2 cellular contexts compared by ENCODE assay signal in the genomic region with DNA sequence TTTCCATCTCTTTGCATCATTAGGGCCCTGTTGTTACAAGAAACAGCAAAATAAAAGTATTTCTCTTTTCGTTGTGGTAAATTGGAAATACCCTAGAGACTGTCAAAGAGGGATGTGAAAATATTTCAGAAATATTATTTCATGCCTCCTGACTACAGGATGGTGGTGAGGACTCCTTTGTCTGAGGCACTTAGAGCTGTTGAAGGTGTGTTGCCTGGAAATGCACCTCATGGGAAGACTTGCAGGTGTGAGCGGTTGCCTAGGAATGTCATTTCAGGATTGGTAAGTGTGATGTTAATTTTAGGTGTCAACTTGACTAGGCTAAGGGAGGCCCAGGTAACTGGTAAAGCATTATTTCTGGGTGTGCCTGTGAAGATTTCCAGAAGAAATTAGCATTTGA.
TF ChIP-seq lines count a peak whose summit lies in the region.

No MANE protein-coding gene starts in this region.

TF ChIP-seq in GM23338, 12 proteins besides CTCF, POLR2A, EP300 and RAD21 (continued from another document):
- 0 out of 2 replicates have a peak, but pooled peaks have one; percentile 26 for TF ChIP-seq POLR2AphosphoS5 (IDR thresholded peaks at IDR 0.05; ENCODE audit: low read depth)
- TF ChIP-seq NANOG (IDR thresholded peaks at IDR 0.05; ENCODE audit: borderline replicate concordance), result peak; percentile 64; the same call in 1 of the 2 replicates
- TF ChIP-seq ETS1 (IDR thresholded peaks at IDR 0.05), result no peak
- TF ChIP-seq, protein P1, sequence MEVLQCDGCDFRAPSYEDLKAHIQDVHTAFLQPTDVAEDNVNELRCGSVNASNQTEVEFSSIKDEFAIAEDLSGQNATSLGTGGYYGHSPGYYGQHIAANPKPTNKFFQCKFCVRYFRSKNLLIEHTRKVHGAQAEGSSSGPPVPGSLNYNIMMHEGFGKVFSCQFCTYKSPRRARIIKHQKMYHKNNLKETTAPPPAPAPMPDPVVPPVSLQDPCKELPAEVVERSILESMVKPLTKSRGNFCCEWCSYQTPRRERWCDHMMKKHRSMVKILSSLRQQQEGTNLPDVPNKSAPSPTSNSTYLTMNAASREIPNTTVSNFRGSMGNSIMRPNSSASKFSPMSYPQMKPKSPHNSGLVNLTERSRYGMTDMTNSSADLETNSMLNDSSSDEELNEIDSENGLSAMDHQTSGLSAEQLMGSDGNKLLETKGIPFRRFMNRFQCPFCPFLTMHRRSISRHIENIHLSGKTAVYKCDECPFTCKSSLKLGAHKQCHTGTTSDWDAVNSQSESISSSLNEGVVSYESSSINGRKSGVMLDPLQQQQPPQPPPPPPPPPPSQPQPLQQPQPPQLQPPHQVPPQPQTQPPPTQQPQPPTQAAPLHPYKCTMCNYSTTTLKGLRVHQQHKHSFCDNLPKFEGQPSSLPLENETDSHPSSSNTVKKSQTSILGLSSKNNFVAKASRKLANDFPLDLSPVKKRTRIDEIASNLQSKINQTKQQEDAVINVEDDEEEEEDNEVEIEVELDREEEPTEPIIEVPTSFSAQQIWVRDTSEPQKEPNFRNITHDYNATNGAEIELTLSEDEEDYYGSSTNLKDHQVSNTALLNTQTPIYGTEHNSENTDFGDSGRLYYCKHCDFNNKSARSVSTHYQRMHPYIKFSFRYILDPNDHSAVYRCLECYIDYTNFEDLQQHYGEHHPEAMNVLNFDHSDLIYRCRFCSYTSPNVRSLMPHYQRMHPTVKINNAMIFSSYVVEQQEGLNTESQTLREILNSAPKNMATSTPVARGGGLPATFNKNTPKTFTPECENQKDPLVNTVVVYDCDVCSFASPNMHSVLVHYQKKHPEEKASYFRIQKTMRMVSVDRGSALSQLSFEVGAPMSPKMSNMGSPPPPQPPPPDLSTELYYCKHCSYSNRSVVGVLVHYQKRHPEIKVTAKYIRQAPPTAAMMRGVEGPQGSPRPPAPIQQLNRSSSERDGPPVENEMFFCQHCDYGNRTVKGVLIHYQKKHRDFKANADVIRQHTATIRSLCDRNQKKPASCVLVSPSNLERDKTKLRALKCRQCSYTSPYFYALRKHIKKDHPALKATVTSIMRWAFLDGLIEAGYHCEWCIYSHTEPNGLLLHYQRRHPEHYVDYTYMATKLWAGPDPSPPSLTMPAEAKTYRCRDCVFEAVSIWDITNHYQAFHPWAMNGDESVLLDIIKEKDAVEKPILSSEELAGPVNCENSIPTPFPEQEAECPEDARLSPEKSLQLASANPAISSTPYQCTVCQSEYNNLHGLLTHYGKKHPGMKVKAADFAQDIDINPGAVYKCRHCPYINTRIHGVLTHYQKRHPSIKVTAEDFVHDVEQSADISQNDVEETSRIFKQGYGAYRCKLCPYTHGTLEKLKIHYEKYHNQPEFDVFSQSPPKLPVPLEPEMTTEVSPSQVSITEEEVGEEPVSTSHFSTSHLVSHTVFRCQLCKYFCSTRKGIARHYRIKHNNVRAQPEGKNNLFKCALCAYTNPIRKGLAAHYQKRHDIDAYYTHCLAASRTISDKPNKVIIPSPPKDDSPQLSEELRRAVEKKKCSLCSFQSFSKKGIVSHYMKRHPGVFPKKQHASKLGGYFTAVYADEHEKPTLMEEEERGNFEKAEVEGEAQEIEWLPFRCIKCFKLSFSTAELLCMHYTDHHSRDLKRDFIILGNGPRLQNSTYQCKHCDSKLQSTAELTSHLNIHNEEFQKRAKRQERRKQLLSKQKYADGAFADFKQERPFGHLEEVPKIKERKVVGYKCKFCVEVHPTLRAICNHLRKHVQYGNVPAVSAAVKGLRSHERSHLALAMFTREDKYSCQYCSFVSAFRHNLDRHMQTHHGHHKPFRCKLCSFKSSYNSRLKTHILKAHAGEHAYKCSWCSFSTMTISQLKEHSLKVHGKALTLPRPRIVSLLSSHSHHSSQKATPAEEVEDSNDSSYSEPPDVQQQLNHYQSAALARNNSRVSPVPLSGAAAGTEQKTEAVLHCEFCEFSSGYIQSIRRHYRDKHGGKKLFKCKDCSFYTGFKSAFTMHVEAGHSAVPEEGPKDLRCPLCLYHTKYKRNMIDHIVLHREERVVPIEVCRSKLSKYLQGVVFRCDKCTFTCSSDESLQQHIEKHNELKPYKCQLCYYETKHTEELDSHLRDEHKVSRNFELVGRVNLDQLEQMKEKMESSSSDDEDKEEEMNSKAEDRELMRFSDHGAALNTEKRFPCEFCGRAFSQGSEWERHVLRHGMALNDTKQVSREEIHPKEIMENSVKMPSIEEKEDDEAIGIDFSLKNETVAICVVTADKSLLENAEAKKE (CRISPR knock-in tag; IDR thresholded peaks at IDR 0.05), result 0 out of 2 replicates have a peak, but pooled peaks have one; percentile 45
- TF ChIP-seq EZH2 (IDR thresholded peaks at IDR 0.05; ENCODE audit: low read depth, unreplicated experiment), result no peak

TF ChIP-seq in GM12878, 131 proteins besides CTCF, POLR2A, EP300 and RAD21 (continued from another document):
- no peak for TF ChIP-seq ASH2L (IDR thresholded peaks at IDR 0.05; ENCODE audit: borderline replicate concordance, low read depth)
- 0 out of 2 replicates have a peak, but pooled peaks have one; percentile 3 for TF ChIP-seq SPI1 (IDR thresholded peaks at IDR 0.05; ENCODE audit: borderline replicate concordance, insufficient read depth, low read depth, low read length)
